In the genomic region with DNA sequence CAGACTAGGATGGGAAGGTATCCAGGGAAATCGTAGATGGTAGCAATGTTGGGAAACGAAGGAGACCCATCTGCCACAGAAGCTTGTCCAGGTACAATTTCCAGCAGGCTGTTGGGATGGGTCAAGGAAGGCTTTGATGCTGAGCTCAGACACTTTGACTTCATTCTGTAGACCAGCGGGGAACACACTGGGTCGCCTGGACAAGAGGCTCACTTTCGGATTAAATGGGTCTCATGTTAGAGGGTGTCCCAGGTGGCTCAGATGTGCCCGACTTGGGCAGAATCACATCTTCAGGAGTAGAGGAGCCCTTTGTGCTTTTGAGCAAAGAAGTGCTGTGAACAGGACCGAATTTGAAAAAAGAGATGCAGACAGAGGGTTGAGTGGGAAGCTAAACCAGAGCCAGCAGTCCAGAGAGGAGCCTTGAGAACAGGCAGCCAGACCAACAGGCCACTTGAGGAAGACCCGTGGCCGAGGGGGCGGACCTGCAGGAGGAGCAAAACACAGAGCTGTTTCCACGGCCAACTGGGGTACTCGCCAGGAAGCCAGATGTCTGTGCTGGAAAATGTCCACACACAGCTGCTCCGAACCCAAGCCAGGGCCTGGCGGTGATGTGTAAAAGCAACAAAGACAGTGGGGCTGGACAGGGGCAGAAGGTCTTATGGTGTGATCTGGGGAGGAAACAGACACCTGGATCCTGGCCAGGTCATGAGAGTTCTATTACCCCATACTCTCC, we compare ENCODE assay signal across 17 cellular contexts.
DNase-seq lines count a peak whose midpoint lies in the region; ATAC-seq and TF ChIP-seq lines count a peak whose summit lies in the region.
"Had no signal": no experiment of that assay in that cellular context is flagged by ENCODE, and none has a peak within 500 bp of the region (broad histone marks: within the 10 kb centered on the region; RNA-seq: fewer than 3 reads in every experiment).

No MANE protein-coding gene starts in this region.

- H3K27ac Mint-ChIP-seq in activated T-cell treated with anti-CD3 and anti-CD28 coated beads, Interleukin-2, amount 50 U/mL, for 72 hours = no peak overlapping the region
- H3K27ac Mint-ChIP-seq: activated CD4-positive, alpha-beta memory T cell treated with anti-CD3 and anti-CD28 coated beads, Interleukin-2, amount 10 ng/mL, durations not matched to agents 7 days and 5 days had no signal

- no peak overlapping the region for H3K4me3 Mint-ChIP-seq in activated T-cell treated with anti-CD3 and anti-CD28 coated beads, Interleukin-2, amount 50 U/mL, for 72 hours
- H3K4me3 Mint-ChIP-seq: activated CD4-positive, alpha-beta memory T cell treated with anti-CD3 and anti-CD28 coated beads, Interleukin-2, amount 10 ng/mL, durations not matched to agents 7 days and 5 days; CD4-positive, alpha-beta memory T cell; central memory CD8-positive, alpha-beta T cell had no signal

- 78% methylated on average over 14 of the region's 14 CpGs for WGBS in hepatocyte (ENCODE audit: low lambda C conversion rate, missing lambda C conversion rate)

- DNase-seq in AG10803 (ENCODE audit: low read depth) (peak; percentile 61), dorsolateral prefrontal cortex (peak in 9 of 10 donors; percentile 64 to 85 (median 74)), hepatocyte (ENCODE audit: low spot score) (peak; percentile 10), posterior cingulate gyrus (peak; percentile 50 to 95 (median 72)), NCI-H187 (lab: John Stamatoyannopoulos, UW) (no peak), A172 (ENCODE audit: low spot score) (no peak), kidney glomerular epithelial cell (lab: John Stamatoyannopoulos, UW) (no peak)
- no peak for DNase-seq in activated T-cell treated with anti-CD3 and anti-CD28 coated beads, Interleukin-2, amount 50 U/mL, for 72 hours
- DNase-seq: activated CD4-positive, alpha-beta memory T cell treated with anti-CD3 and anti-CD28 coated beads, Interleukin-2, amount 10 ng/mL, durations not matched to agents 7 days and 5 days; activated T-cell treated with anti-CD3 and anti-CD28 coated beads, Interleukin-2, amount 50 U/mL, for 48 hours; CD4-positive, alpha-beta memory T cell; KBM-7; NCI-H1092 treated with DMSO at 0.1 percent for 48 hours; NCI-H2171; tibial artery had no signal

- no peaks in the 10 kb centered on the region for H3K79me2 ChIP-seq in hepatocyte

- H3K9me3 Mint-ChIP-seq in activated T-cell treated with anti-CD3 and anti-CD28 coated beads, Interleukin-2, amount 50 U/mL, for 72 hours = peaks cover 3 to 7% of the 10 kb centered on the region in 2 donors

- no peaks in the 10 kb centered on the region for H3K36me3 ChIP-seq in hepatocyte (replicated peaks; ENCODE audit: insufficient read depth, low read depth)
- H3K36me3 ChIP-seq: tibial artery had no signal

- H3K27ac ChIP-seq in dorsolateral prefrontal cortex (peak overlapping the region in 1 of 59 donors; percentile 12), hepatocyte (no peak overlapping the region)
- H3K27ac ChIP-seq: tibial artery had no signal

- no peak for TF ChIP-seq CTCF in AG10803 (conservative IDR thresholded peaks at IDR 0.05; ENCODE audit: low read length)
- TF ChIP-seq CTCF in dorsolateral prefrontal cortex (IDR thresholded peaks at IDR 0.05 in 54 of 56, conservative IDR thresholded peaks at IDR 0.05 in 2 of 56; ENCODE audit: low read depth in 1 of 56, partially characterized antibody in 56 of 56) = peak in 10 of 56 donors; percentile 12 to 39 (median 21)
- no peak for TF ChIP-seq CTCF in hepatocyte (IDR thresholded peaks at IDR 0.05; ENCODE audit: poor library complexity)

- no peak overlapping the region for H3K4me3 ChIP-seq in AG10803 (ENCODE audit: low read length)
- H3K4me3 ChIP-seq in dorsolateral prefrontal cortex = peak overlapping the region in 1 of 59 donors; percentile 3
- no peak overlapping the region for H3K4me3 ChIP-seq in hepatocyte
- H3K4me3 ChIP-seq: smooth muscle cell, tibial artery had no signal

- H3K9me2 ChIP-seq in hepatocyte (replicated peaks; ENCODE audit: insufficient read depth) = no peaks in the 10 kb centered on the region

- no peak overlapping the region for H3K4me2 ChIP-seq in hepatocyte
- H3K4me2 ChIP-seq: smooth muscle cell had no signal

- H3K4me1 ChIP-seq in hepatocyte (ENCODE audit: insufficient read depth) = no peaks in the 10 kb centered on the region
- H3K4me1 ChIP-seq: tibial artery had no signal

- no peak overlapping the region for H2AFZ ChIP-seq in hepatocyte

- no peaks in the 10 kb centered on the region for H4K20me1 ChIP-seq in hepatocyte (ENCODE audit: insufficient read depth, poor library complexity, severe bottlenecking)

- no peaks in the 10 kb centered on the region for H3K9me3 ChIP-seq in hepatocyte (ENCODE audit: low read depth)

- H3K27me3 Mint-ChIP-seq in activated T-cell treated with anti-CD3 and anti-CD28 coated beads, Interleukin-2, amount 50 U/mL, for 72 hours (ENCODE audit: low read depth) = no peaks in the 10 kb centered on the region

- intact Hi-C loops in dorsolateral prefrontal cortex (cut with DNase I) (no loop called here), posterior cingulate gyrus (cut with DNase I) (no loop called here)

- H3K4me1 Mint-ChIP-seq in activated T-cell treated with anti-CD3 and anti-CD28 coated beads, Interleukin-2, amount 50 U/mL, for 72 hours (ENCODE audit: low read depth) = no peaks in the 10 kb centered on the region
- H3K4me1 Mint-ChIP-seq: activated CD4-positive, alpha-beta memory T cell treated with anti-CD3 and anti-CD28 coated beads, Interleukin-2, amount 10 ng/mL, durations not matched to agents 7 days and 5 days; CD4-positive, alpha-beta memory T cell; central memory CD8-positive, alpha-beta T cell had no signal

- H3K27me3 ChIP-seq in dorsolateral prefrontal cortex = peaks cover 0 to 11% (median 0%) of the 10 kb centered on the region in 45 donors
- H3K27me3 ChIP-seq in hepatocyte = no peaks in the 10 kb centered on the region

- ATAC-seq in activated T-cell treated with anti-CD3 and anti-CD28 coated beads, Interleukin-2, amount 50 U/mL, for 72 hours (replicated peaks in 1 of 2) = no peak

- H3K36me3 Mint-ChIP-seq in activated T-cell treated with anti-CD3 and anti-CD28 coated beads, Interleukin-2, amount 50 U/mL, for 72 hours (ENCODE audit: insufficient read depth in 2 of 2) = peaks cover 0 to 2% of the 10 kb centered on the region in 2 donors
- H3K36me3 Mint-ChIP-seq: CD4-positive, alpha-beta memory T cell had no signal

Comparison
In these comparisons a context has a peak if more than half of its experiments do, and no peak if none do; other contexts are left out.
1. DNase-seq: peak in AG10803 (single experiment), dorsolateral prefrontal cortex (9 of 10), hepatocyte (single experiment) and posterior cingulate gyrus (10 of 10); none in NCI-H187 (0 of 2), activated T-cell treated with anti-CD3 and anti-CD28 coated beads, Interleukin-2, amount 50 U/mL, for 72 hours (0 of 2), A172 (single experiment) and kidney glomerular epithelial cell (single experiment).